Comparison of ENCODE assay signal across 1 cellular context in genomic region chr6:20447581-20448132, GRCh38.
A peak's percentile ranks its signal among the peaks of the same experiment; 100 is the strongest.
TF ChIP-seq lines count a peak whose summit lies in the region.

No MANE protein-coding gene starts in this region.

TF ChIP-seq in K562, 482 proteins besides CTCF, POLR2A, EP300 and RAD21 (continues in another document):
- TF ChIP-seq SAFB2 (IDR thresholded peaks at IDR 0.05; ENCODE audit: borderline replicate concordance, low read depth, low read length, severe bottlenecking) (no peak), ZNF644 (tag; IDR thresholded peaks at IDR 0.05; ENCODE audit: low read depth) (no peak), HOXB6 (CRISPR knock-in tag; IDR thresholded peaks at IDR 0.05; ENCODE audit: borderline replicate concordance) (no peak), ZNF224 (CRISPR knock-in tag; IDR thresholded peaks at IDR 0.05) (no peak), TBP (optimal IDR thresholded peaks at IDR 0.05; ENCODE audit: low read depth, low read length) (no peak), NCOA1 (IDR thresholded peaks at IDR 0.05; ENCODE audit: low read depth) (no peak), MECOM (CRISPR knock-in tag; IDR thresholded peaks at IDR 0.05) (no peak), SMARCC2 (IDR thresholded peaks at IDR 0.05; ENCODE audit: low read depth) (no peak), BCOR (IDR thresholded peaks at IDR 0.05) (peak; percentile 90), NFATC3 (IDR thresholded peaks at IDR 0.05) (no peak), HBP1 (CRISPR knock-in tag; IDR thresholded peaks at IDR 0.05) (no peak), ZFP36 (IDR thresholded peaks at IDR 0.05; ENCODE audit: low read depth, low read length, partially characterized antibody) (peak; percentile 86), CBX1 (IDR thresholded peaks at IDR 0.05; ENCODE audit: low read depth) (peak; percentile 47; the same call in 1 of the 2 replicates), RCOR1 (IDR thresholded peaks at IDR 0.05; ENCODE audit: borderline replicate concordance in 1 of 2, low read depth in 2 of 2, low read length in 2 of 2) (0 out of 4 replicates have a peak, but pooled peaks of 1 of the 2 experiments have one; percentile 17), JUND (IDR thresholded peaks at IDR 0.05; ENCODE audit: borderline replicate concordance, low read depth, low read length) (no peak), JUND (tag; IDR thresholded peaks at IDR 0.05; ENCODE audit: borderline replicate concordance, low read depth, low read length) (no peak), PCBP2 (IDR thresholded peaks at IDR 0.05; ENCODE audit: low read depth, low read length, poor library complexity, severe bottlenecking) (no peak), CEBPG (CRISPR knock-in tag; IDR thresholded peaks at IDR 0.05) (no peak), CEBPG (tag; conservative IDR thresholded peaks at IDR 0.05 in 1 of 2, IDR thresholded peaks at IDR 0.05 in 1 of 2) (peak in 1 of 2 experiments; percentile 8; a peak in 1 of 4 replicates), HDAC2 (IDR thresholded peaks at IDR 0.05) (peak; percentile 40; the same call in 1 of the 2 replicates), THRB (CRISPR knock-in tag; conservative IDR thresholded peaks at IDR 0.05) (no peak), YBX1 (IDR thresholded peaks at IDR 0.05) (no peak), RBM17 (IDR thresholded peaks at IDR 0.05; ENCODE audit: borderline replicate concordance, low read depth, low read length) (no peak), HNRNPK (IDR thresholded peaks at IDR 0.05; ENCODE audit: low read depth, low read length, poor library complexity, severe bottlenecking) (no peak), RBM25 (IDR thresholded peaks at IDR 0.05; ENCODE audit: low read depth, low read length, severe bottlenecking) (peak; percentile 85), MGA (IDR thresholded peaks at IDR 0.05) (no peak), TARDBP (IDR thresholded peaks at IDR 0.05) (no peak), TGIF2 (CRISPR knock-in tag; IDR thresholded peaks at IDR 0.05) (no peak), PURB (CRISPR knock-in tag; IDR thresholded peaks at IDR 0.05; ENCODE audit: low read depth) (no peak), ZNF639 (CRISPR knock-in tag; conservative IDR thresholded peaks at IDR 0.05 in 1 of 2, IDR thresholded peaks at IDR 0.05 in 1 of 2) (no peak), ZNF507 (tag; conservative IDR thresholded peaks at IDR 0.05) (no peak), MITF (IDR thresholded peaks at IDR 0.05) (no peak), PBX2 (CRISPR knock-in tag; IDR thresholded peaks at IDR 0.05; ENCODE audit: low read depth) (no peak), PBX2 (tag; conservative IDR thresholded peaks at IDR 0.05; ENCODE audit: low read depth) (0 out of 2 replicates have a peak, but pooled peaks have one; percentile 9), CEBPZ (IDR thresholded peaks at IDR 0.05; ENCODE audit: borderline replicate concordance, low read depth, low read length) (no peak)
